ENCODE assay signal across 28 cellular contexts in genomic region chr3:108113975-108114374, GRCh38.
"Had no signal": no experiment of that assay in that cellular context is flagged by ENCODE, and none has a peak within 500 bp of the region (broad histone marks: within the 10 kb centered on the region; RNA-seq: fewer than 3 reads in every experiment).

No MANE protein-coding gene starts in this region.

- DNase-seq: activated CD4-positive, alpha-beta T cell treated with anti-CD3 and anti-CD28 coated beads for 1 hour; activated CD4-positive, alpha-beta T cell treated with anti-CD3 and anti-CD28 coated beads for 4 hours; activated CD4-positive, alpha-beta T cell treated with anti-CD3 and anti-CD28 coated beads, Interleukin-2, amount 10 ng/mL, durations not matched to agents 7 days and 5 days; activated CD4-positive, alpha-beta T cell treated with anti-CD3 and anti-CD28 coated beads, Interleukin-2, amount 50 U/mL, for 4 hours; activated CD8-positive, alpha-beta memory T cell treated with anti-CD3 and anti-CD28 coated beads for 24 hours; activated CD8-positive, alpha-beta T cell treated with anti-CD3 and anti-CD28 coated beads for 36 hours; activated effector memory CD4-positive, alpha-beta T cell treated with Interleukin-2 at 50 U/mL for 16 hours; activated gamma-delta T cell treated with Interleukin-2 at 50 U/mL for 16 hours; activated naive CD4-positive, alpha-beta T cell treated with anti-CD3 and anti-CD28 coated beads, Interleukin-2, amount 50 U/mL, for 16 hours; activated naive CD4-positive, alpha-beta T cell treated with Interleukin-2 at 50 U/mL for 16 hours; activated T-cell treated with anti-CD3 and anti-CD28 coated beads, Interleukin-2, amount 50 U/mL, for 4 hours; amniotic stem cell; aorta; body of pancreas; colonic mucosa; effector CD8-positive, alpha-beta T cell; foreskin fibroblast; glutamatergic neuron; heart left ventricle; T-helper 2 cell had no signal

- H3K27me3 ChIP-seq: body of pancreas, colonic mucosa, heart left ventricle had no signal

- H3K36me3 ChIP-seq: colonic mucosa, heart left ventricle had no signal

- H3K4me3 ChIP-seq: body of pancreas, colonic mucosa, heart left ventricle had no signal

- ATAC-seq: activated CD8-positive, alpha-beta T cell treated with anti-CD3 and anti-CD28 coated beads for 36 hours; activated T-cell treated with anti-CD3 and anti-CD28 coated beads, Interleukin-2, amount 50 U/mL, for 4 hours; activated T-helper 17 cell treated with anti-CD3 and anti-CD28 coated beads, Interleukin-2, amount 50 U/mL, for 72 hours; body of pancreas; heart left ventricle had no signal

- H3K9me3 Mint-ChIP-seq: activated T-cell treated with anti-CD3 and anti-CD28 coated beads, Interleukin-2, amount 50 U/mL, for 4 hours; activated T-helper 17 cell treated with anti-CD3 and anti-CD28 coated beads, Interleukin-2, amount 50 U/mL, for 72 hours had no signal

- FAIRE-seq: endometrium, endothelial cell of umbilical vein, frontal cortex had no signal

- H3K4me1 ChIP-seq: body of pancreas, colonic mucosa had no signal

- H3K4me3 Mint-ChIP-seq: activated CD4-positive, alpha-beta T cell treated with anti-CD3 and anti-CD28 coated beads, Interleukin-2, amount 10 ng/mL, durations not matched to agents 7 days and 5 days; activated CD8-positive, alpha-beta T cell treated with anti-CD3 and anti-CD28 coated beads for 36 hours; activated naive CD8-positive, alpha-beta T cell; activated T-cell treated with anti-CD3 and anti-CD28 coated beads, Interleukin-2, amount 50 U/mL, for 4 hours; activated T-helper 17 cell treated with anti-CD3 and anti-CD28 coated beads, Interleukin-2, amount 50 U/mL, for 72 hours; WTC11 had no signal

- H3K9me3 ChIP-seq: body of pancreas, colonic mucosa, heart left ventricle had no signal

- H3K27me3 Mint-ChIP-seq: activated CD8-positive, alpha-beta T cell treated with anti-CD3 and anti-CD28 coated beads for 36 hours; activated naive CD8-positive, alpha-beta T cell; activated T-helper 17 cell treated with anti-CD3 and anti-CD28 coated beads, Interleukin-2, amount 50 U/mL, for 72 hours had no signal

- H3K27ac Mint-ChIP-seq: activated CD4-positive, alpha-beta T cell treated with anti-CD3 and anti-CD28 coated beads, Interleukin-2, amount 10 ng/mL, durations not matched to agents 7 days and 5 days; activated CD8-positive, alpha-beta T cell treated with anti-CD3 and anti-CD28 coated beads for 36 hours; activated naive CD8-positive, alpha-beta T cell; activated T-helper 17 cell treated with anti-CD3 and anti-CD28 coated beads, Interleukin-2, amount 50 U/mL, for 72 hours; WTC11 had no signal

- H3K27ac ChIP-seq: body of pancreas, colonic mucosa, epithelial cell of prostate, heart left ventricle, VCaP had no signal

- H3K4me1 Mint-ChIP-seq: WTC11 had no signal

- H3K36me3 Mint-ChIP-seq: activated naive CD8-positive, alpha-beta T cell; WTC11 had no signal
